18 cellular contexts compared by ENCODE assay signal in genomic region chr2:78817430-78817829, GRCh38.
"Had no signal": no experiment of that assay in that cellular context is flagged by ENCODE, and none has a peak within 500 bp of the region (broad histone marks: within the 10 kb centered on the region; RNA-seq: fewer than 3 reads in every experiment).

No MANE protein-coding gene starts in this region.

- H3K27me3 ChIP-seq: dorsolateral prefrontal cortex, hepatocyte, ovary had no signal

- H3K4me3 ChIP-seq: dorsolateral prefrontal cortex, hepatocyte, ovary had no signal

- H3K9me3 ChIP-seq: ovary had no signal

- H3K4me1 Mint-ChIP-seq: naive B cell, nephron had no signal

- H2AFZ ChIP-seq: hepatocyte had no signal

- H3K36me3 ChIP-seq: ovary had no signal

- H3K79me2 ChIP-seq: hepatocyte had no signal

- H3K36me3 Mint-ChIP-seq: naive B cell had no signal

- H3K27ac Mint-ChIP-seq: naive B cell, nephron, progenitor cell of endocrine pancreas had no signal

- H3K4me2 ChIP-seq: hepatocyte had no signal

- DNase-seq: cortex of kidney; dorsolateral prefrontal cortex; effector CD8-positive, alpha-beta T cell; foreskin melanocyte; head of caudate nucleus; left colon; mesendoderm; naive B cell; nucleus accumbens; ovary; right cardiac atrium; small intestine; stimulated activated CD4-positive, alpha-beta T cell treated with anti-CD3 and anti-CD28 coated beads, Interleukin-12 subunit alpha, Interleukin-12 subunit beta, amount 100 ng/mL, for 4 hours; stimulated activated naive CD4-positive, alpha-beta T cell treated with Interleukin-2 at 50 U/mL for 16 hours; trophoblast cell had no signal

- ATAC-seq: left colon, right cardiac atrium had no signal

- H3K27me3 Mint-ChIP-seq: naive B cell, progenitor cell of endocrine pancreas had no signal

- H3K27ac ChIP-seq: dorsolateral prefrontal cortex, hepatocyte, ovary had no signal

- H3K4me3 Mint-ChIP-seq: naive B cell, nephron had no signal
